Comparison of ENCODE assay signal across 14 cellular contexts in genomic region chr5:66149950-66150349, GRCh38.
"Had no signal": no experiment of that assay in that cellular context is flagged by ENCODE, and none has a peak within 500 bp of the region (broad histone marks: within the 10 kb centered on the region; RNA-seq: fewer than 3 reads in every experiment).

No MANE protein-coding gene starts in this region.

- H3K27ac Mint-ChIP-seq: activated CD8-positive, alpha-beta memory T cell treated with anti-CD3 and anti-CD28 coated beads, Interleukin-2, amount 10 ng/mL, durations not matched to agents 7 days and 5 days; brain; mesothelial cell of epicardium had no signal

- H3K4me3 ChIP-seq: gastroesophageal sphincter, SK-N-MC, skin epidermis, thyroid gland had no signal

- H3K4me3 Mint-ChIP-seq: activated CD8-positive, alpha-beta memory T cell treated with anti-CD3 and anti-CD28 coated beads, Interleukin-2, amount 10 ng/mL, durations not matched to agents 7 days and 5 days; central memory CD8-positive, alpha-beta T cell; mesothelial cell of epicardium had no signal

- ATAC-seq: activated CD8-positive, alpha-beta memory T cell treated with anti-CD3 and anti-CD28 coated beads, Interleukin-2, amount 10 ng/mL, durations not matched to agents 7 days and 5 days; gastroesophageal sphincter; T-cell had no signal

- H3K9me3 Mint-ChIP-seq: central memory CD8-positive, alpha-beta T cell; T-cell had no signal

- H3K27me3 ChIP-seq: gastroesophageal sphincter, thyroid gland had no signal

- DNase-seq: activated CD4-positive, alpha-beta T cell treated with anti-CD3 and anti-CD28 coated beads for 48 hours; activated CD8-positive, alpha-beta memory T cell treated with anti-CD3 and anti-CD28 coated beads, Interleukin-2, amount 10 ng/mL, durations not matched to agents 7 days and 5 days; activated naive CD4-positive, alpha-beta T cell treated with Interleukin-2 at 50 U/mL for 16 hours; amniotic stem cell; effector memory CD4-positive, alpha-beta T cell; T-cell; thyroid gland had no signal

- H3K36me3 ChIP-seq: gastroesophageal sphincter, thyroid gland had no signal

- H3K9me3 ChIP-seq: gastroesophageal sphincter, thyroid gland had no signal

- H3K27me3 Mint-ChIP-seq: activated CD8-positive, alpha-beta memory T cell treated with anti-CD3 and anti-CD28 coated beads, Interleukin-2, amount 10 ng/mL, durations not matched to agents 7 days and 5 days; central memory CD8-positive, alpha-beta T cell; T-cell had no signal

- H3K27ac ChIP-seq: gastroesophageal sphincter, parathyroid adenoma, SK-N-MC, skin epidermis, thyroid gland had no signal

- H3K4me1 ChIP-seq: parathyroid adenoma had no signal
